In genomic region chrX:2252331-2253065, GRCh38 we compare ENCODE assay signal across 2 cellular contexts.
TF ChIP-seq lines count a peak whose summit lies in the region.

No MANE protein-coding gene starts in this region.

TF ChIP-seq in SK-N-SH, 30 proteins besides CTCF, POLR2A, EP300 and RAD21 (continued from another document):
- no peak for TF ChIP-seq USF2 (IDR thresholded peaks at IDR 0.05; ENCODE audit: borderline replicate concordance, low read depth, low read length)
- TF ChIP-seq REST (IDR thresholded peaks at IDR 0.05; ENCODE audit: low read depth, low read length): no peak
- no peak for TF ChIP-seq SIN3A (IDR thresholded peaks at IDR 0.05; ENCODE audit: borderline replicate concordance, low read depth, low read length)
- TF ChIP-seq POLR2AphosphoS5 (IDR thresholded peaks at IDR 0.05; ENCODE audit: low read depth, low read length): no peak
- no peak for TF ChIP-seq RCOR1 (IDR thresholded peaks at IDR 0.05; ENCODE audit: low read length)
- TF ChIP-seq IRF3 (IDR thresholded peaks at IDR 0.05; ENCODE audit: low read depth, low read length): no peak

TF ChIP-seq in SK-N-SH treated with all-trans-retinoic acid at 6 μM for 48 hours, 23 proteins besides CTCF, POLR2A, EP300 and RAD21 (continued from another document):
- no peak for TF ChIP-seq PPARA (CRISPR knock-in tag; IDR thresholded peaks at IDR 0.05; ENCODE audit: borderline replicate concordance)
